In the genomic region with DNA sequence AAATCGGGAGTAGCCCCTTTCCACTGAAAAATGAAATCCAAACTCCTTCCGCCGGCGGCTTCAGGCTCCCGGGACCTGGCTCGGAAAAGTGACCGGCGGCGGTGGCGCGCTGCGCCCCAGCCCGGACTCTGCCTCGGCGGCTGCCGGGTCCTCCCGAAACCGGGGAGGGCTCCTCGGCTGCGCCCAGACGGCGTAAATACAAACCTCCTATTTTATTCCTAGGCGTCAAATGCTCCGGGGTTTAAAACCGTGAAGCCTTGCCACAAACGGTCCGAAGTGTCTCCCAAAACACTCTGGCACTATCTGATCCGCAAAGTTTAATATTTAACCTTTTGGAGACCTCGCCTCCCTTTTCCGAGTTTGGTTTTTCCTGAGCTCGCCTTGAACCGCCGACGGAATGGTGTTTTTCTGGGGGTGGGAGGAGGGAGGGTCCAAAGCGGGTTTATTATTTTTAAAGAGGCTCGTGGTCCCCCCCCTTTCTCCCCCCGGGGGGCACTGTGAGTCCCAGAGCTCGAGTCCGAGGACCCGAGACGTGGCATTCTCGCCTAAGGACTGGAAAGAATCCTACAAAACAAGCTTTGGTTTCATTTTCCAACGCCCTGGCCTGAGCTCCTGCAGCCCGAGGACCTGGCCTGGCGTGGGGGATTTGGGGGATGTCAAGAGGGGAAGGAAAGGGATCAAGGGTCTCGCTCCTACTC, we compare ENCODE assay signal across 1 cellular context.
TF ChIP-seq lines count a peak whose summit lies in the region.

No MANE protein-coding gene starts in this region.

TF ChIP-seq in HepG2, 621 proteins besides CTCF, POLR2A, EP300 and RAD21 (continued from another document and continues in another):
- TF ChIP-seq, protein P1, sequence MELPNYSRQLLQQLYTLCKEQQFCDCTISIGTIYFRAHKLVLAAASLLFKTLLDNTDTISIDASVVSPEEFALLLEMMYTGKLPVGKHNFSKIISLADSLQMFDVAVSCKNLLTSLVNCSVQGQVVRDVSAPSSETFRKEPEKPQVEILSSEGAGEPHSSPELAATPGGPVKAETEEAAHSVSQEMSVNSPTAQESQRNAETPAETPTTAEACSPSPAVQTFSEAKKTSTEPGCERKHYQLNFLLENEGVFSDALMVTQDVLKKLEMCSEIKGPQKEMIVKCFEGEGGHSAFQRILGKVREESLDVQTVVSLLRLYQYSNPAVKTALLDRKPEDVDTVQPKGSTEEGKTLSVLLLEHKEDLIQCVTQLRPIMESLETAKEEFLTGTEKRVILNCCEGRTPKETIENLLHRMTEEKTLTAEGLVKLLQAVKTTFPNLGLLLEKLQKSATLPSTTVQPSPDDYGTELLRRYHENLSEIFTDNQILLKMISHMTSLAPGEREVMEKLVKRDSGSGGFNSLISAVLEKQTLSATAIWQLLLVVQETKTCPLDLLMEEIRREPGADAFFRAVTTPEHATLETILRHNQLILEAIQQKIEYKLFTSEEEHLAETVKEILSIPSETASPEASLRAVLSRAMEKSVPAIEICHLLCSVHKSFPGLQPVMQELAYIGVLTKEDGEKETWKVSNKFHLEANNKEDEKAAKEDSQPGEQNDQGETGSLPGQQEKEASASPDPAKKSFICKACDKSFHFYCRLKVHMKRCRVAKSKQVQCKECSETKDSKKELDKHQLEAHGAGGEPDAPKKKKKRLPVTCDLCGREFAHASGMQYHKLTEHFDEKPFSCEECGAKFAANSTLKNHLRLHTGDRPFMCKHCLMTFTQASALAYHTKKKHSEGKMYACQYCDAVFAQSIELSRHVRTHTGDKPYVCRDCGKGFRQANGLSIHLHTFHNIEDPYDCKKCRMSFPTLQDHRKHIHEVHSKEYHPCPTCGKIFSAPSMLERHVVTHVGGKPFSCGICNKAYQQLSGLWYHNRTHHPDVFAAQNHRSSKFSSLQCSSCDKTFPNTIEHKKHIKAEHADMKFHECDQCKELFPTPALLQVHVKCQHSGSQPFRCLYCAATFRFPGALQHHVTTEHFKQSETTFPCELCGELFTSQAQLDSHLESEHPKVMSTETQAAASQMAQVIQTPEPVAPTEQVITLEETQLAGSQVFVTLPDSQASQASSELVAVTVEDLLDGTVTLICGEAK (IDR thresholded peaks at IDR 0.05): no peak
- TF ChIP-seq, protein P1 (CRISPR knock-in tag; IDR thresholded peaks at IDR 0.05): 0 out of 2 replicates have a peak, but pooled peaks have one; percentile 19
- TF ChIP-seq RELA (CRISPR knock-in tag; IDR thresholded peaks at IDR 0.05) (no peak), SOX6 (IDR thresholded peaks at IDR 0.05) (no peak), SOX6 (CRISPR knock-in tag; IDR thresholded peaks at IDR 0.05) (peak; percentile 76), NKX3-1 (CRISPR knock-in tag; IDR thresholded peaks at IDR 0.05) (no peak), NFE2L1 (CRISPR knock-in tag; IDR thresholded peaks at IDR 0.05; ENCODE audit: borderline replicate concordance) (no peak), ZNF678 (CRISPR knock-in tag; IDR thresholded peaks at IDR 0.05) (no peak), KDM3A (CRISPR knock-in tag; IDR thresholded peaks at IDR 0.05; ENCODE audit: low read depth) (no peak), FLYWCH1 (CRISPR knock-in tag; IDR thresholded peaks at IDR 0.05) (no peak), ZNF558 (CRISPR knock-in tag; IDR thresholded peaks at IDR 0.05; ENCODE audit: borderline replicate concordance) (peak; percentile 43; the same call in 1 of the 2 replicates), KLF11 (CRISPR knock-in tag; IDR thresholded peaks at IDR 0.05) (no peak), ZNF564 (CRISPR knock-in tag; IDR thresholded peaks at IDR 0.05) (0 out of 2 replicates have a peak, but pooled peaks have one; percentile 15), ZFP37 (CRISPR knock-in tag; IDR thresholded peaks at IDR 0.05; ENCODE audit: borderline replicate concordance) (0 out of 2 replicates have a peak, but pooled peaks have one; percentile 12), CBX5 (CRISPR knock-in tag; IDR thresholded peaks at IDR 0.05; ENCODE audit: borderline replicate concordance) (no peak; the same call in 1 of the 2 replicates), CCDC6 (CRISPR knock-in tag; IDR thresholded peaks at IDR 0.05) (peak; percentile 36; the same call in 1 of the 2 replicates), CBX2 (IDR thresholded peaks at IDR 0.05; ENCODE audit: low read depth, low read length) (no peak), CBX2 (CRISPR knock-in tag; IDR thresholded peaks at IDR 0.05; ENCODE audit: low read depth) (no peak), SAP130 (CRISPR knock-in tag; IDR thresholded peaks at IDR 0.05; ENCODE audit: low read depth) (peak; percentile 90), HOXA3 (CRISPR knock-in tag; IDR thresholded peaks at IDR 0.05) (0 out of 2 replicates have a peak, but pooled peaks have one; percentile 15), ZNF577 (CRISPR knock-in tag; IDR thresholded peaks at IDR 0.05; ENCODE audit: borderline replicate concordance, low read depth) (no peak), HMGXB4 (CRISPR knock-in tag; IDR thresholded peaks at IDR 0.05; ENCODE audit: borderline replicate concordance in 1 of 2, low read depth in 1 of 2) (peak; percentile 24 to 32; a peak in 1 of 4 replicates), ZNF580 (CRISPR knock-in tag; IDR thresholded peaks at IDR 0.05; ENCODE audit: borderline replicate concordance, low read depth) (no peak), MIXL1 (CRISPR knock-in tag; IDR thresholded peaks at IDR 0.05) (0 out of 2 replicates have a peak, but pooled peaks have one; percentile 20), NCOA1 (CRISPR knock-in tag; IDR thresholded peaks at IDR 0.05) (no peak), PHB2 (IDR thresholded peaks at IDR 0.05; ENCODE audit: partially characterized antibody) (no peak), SIX1 (CRISPR knock-in tag; IDR thresholded peaks at IDR 0.05; ENCODE audit: borderline replicate concordance) (no peak; the same call in 1 of the 2 replicates), KDM4B (CRISPR knock-in tag; IDR thresholded peaks at IDR 0.05) (no peak), GATAD2A (CRISPR knock-in tag; IDR thresholded peaks at IDR 0.05) (peak; percentile 28; the same call in 1 of the 2 replicates)
- TF ChIP-seq, protein P2, sequence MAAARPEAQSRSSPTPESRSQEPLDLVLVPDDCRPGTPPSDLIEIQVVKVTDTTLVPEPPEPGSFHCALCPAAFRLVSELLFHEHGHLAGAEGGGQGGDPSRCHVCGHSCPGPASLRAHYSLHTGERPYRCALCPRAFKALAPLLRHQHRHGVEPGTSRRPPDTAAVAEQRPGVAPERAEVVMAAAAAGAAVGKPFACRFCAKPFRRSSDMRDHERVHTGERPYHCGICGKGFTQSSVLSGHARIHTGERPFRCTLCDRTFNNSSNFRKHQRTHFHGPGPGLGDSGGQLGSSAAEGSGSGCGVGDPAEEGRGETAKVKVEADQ (CRISPR knock-in tag; IDR thresholded peaks at IDR 0.05; ENCODE audit: borderline replicate concordance): no peak
- TF ChIP-seq, protein P3, sequence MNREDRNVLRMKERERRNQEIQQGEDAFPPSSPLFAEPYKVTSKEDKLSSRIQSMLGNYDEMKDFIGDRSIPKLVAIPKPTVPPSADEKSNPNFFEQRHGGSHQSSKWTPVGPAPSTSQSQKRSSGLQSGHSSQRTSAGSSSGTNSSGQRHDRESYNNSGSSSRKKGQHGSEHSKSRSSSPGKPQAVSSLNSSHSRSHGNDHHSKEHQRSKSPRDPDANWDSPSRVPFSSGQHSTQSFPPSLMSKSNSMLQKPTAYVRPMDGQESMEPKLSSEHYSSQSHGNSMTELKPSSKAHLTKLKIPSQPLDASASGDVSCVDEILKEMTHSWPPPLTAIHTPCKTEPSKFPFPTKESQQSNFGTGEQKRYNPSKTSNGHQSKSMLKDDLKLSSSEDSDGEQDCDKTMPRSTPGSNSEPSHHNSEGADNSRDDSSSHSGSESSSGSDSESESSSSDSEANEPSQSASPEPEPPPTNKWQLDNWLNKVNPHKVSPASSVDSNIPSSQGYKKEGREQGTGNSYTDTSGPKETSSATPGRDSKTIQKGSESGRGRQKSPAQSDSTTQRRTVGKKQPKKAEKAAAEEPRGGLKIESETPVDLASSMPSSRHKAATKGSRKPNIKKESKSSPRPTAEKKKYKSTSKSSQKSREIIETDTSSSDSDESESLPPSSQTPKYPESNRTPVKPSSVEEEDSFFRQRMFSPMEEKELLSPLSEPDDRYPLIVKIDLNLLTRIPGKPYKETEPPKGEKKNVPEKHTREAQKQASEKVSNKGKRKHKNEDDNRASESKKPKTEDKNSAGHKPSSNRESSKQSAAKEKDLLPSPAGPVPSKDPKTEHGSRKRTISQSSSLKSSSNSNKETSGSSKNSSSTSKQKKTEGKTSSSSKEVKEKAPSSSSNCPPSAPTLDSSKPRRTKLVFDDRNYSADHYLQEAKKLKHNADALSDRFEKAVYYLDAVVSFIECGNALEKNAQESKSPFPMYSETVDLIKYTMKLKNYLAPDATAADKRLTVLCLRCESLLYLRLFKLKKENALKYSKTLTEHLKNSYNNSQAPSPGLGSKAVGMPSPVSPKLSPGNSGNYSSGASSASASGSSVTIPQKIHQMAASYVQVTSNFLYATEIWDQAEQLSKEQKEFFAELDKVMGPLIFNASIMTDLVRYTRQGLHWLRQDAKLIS (CRISPR knock-in tag; IDR thresholded peaks at IDR 0.05): peak; percentile 90
- TF ChIP-seq, protein P4, sequence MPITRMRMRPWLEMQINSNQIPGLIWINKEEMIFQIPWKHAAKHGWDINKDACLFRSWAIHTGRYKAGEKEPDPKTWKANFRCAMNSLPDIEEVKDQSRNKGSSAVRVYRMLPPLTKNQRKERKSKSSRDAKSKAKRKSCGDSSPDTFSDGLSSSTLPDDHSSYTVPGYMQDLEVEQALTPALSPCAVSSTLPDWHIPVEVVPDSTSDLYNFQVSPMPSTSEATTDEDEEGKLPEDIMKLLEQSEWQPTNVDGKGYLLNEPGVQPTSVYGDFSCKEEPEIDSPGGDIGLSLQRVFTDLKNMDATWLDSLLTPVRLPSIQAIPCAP (CRISPR knock-in tag; IDR thresholded peaks at IDR 0.05; ENCODE audit: low read depth): peak; percentile 80; the same call in 1 of the 2 replicates
- TF ChIP-seq, protein P5, sequence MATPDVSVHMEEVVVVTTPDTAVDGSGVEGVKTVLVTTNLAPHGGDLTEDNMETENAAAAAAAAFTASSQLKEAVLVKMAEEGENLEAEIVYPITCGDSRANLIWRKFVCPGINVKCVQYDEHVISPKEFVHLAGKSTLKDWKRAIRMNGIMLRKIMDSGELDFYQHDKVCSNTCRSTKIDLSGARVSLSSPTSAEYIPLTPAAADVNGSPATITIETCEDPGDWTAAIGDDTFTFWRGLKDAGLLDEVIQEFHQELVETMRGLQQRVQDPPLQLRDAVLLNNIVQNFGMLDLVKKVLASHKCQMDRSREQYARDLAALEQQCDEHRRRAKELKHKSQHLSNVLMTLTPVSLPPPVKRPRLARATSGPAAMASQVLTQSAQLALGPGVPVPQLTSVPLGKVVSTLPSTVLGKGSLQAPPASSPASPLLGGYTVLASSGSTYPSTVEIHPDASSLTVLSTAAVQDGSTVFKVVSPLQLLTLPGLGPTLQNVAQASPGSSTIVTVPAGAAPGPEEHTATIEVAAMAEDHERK (CRISPR knock-in tag; IDR thresholded peaks at IDR 0.05; ENCODE audit: low read depth): no peak
- TF ChIP-seq, protein P6, sequence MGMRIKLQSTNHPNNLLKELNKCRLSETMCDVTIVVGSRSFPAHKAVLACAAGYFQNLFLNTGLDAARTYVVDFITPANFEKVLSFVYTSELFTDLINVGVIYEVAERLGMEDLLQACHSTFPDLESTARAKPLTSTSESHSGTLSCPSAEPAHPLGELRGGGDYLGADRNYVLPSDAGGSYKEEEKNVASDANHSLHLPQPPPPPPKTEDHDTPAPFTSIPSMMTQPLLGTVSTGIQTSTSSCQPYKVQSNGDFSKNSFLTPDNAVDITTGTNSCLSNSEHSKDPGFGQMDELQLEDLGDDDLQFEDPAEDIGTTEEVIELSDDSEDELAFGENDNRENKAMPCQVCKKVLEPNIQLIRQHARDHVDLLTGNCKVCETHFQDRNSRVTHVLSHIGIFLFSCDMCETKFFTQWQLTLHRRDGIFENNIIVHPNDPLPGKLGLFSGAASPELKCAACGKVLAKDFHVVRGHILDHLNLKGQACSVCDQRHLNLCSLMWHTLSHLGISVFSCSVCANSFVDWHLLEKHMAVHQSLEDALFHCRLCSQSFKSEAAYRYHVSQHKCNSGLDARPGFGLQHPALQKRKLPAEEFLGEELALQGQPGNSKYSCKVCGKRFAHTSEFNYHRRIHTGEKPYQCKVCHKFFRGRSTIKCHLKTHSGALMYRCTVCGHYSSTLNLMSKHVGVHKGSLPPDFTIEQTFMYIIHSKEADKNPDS (CRISPR knock-in tag; IDR thresholded peaks at IDR 0.05): no peak
